In the genomic region with DNA sequence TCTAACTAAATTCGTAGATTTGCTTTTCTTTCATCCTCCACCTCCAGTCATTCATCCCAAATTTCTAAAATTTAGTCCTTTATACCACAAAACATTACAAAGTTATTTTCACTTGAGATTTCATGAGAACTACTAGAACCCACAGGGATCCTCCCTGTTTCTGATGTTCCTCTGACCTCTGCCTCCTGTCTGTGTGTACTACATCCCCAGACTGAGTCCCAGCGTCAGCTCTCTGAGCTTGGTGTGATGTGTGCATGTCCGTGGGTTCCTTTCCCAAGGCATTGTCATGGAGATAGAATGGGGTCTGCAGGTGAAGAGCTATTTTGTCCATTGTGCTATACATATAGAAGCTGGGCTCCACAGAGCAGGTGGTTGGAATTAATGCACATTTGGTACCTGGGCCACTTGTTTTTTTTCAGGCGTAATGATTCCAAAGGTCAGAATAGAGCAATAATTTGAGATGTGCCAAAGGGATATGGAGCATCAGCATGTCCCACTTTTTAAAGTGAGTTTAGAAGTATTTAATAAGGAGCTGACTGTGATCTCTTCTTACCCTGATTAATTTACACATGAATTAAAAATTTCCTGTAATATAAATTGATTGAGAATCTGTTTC, we compare ENCODE assay signal across 21 cellular contexts.
DNase-seq lines count a peak whose midpoint lies in the region; ATAC-seq, FAIRE-seq and TF ChIP-seq lines count a peak whose summit lies in the region.
"Had no signal": no experiment of that assay in that cellular context is flagged by ENCODE, and none has a peak within 500 bp of the region (broad histone marks: within the 10 kb centered on the region; RNA-seq: fewer than 3 reads in every experiment).

No MANE protein-coding gene starts in this region.

- DNase-seq in D721Med (ENCODE audit: insufficient read length, low spot score): no peak
- peak; percentile 15 for DNase-seq in NCI-H1092 (lab: John Stamatoyannopoulos, UW)
- no peak for DNase-seq in epithelial cell of proximal tubule (ENCODE audit: low read depth)
- DNase-seq in midbrain (lab: John Stamatoyannopoulos, UW): peak; percentile 33
- DNase-seq in middle frontal gyrus (ENCODE audit: extremely low spot score, low spot score): no peak
- DNase-seq in NOMO-1 treated with DMSO at 0.1 percent for 48 hours (lab: John Stamatoyannopoulos, UW; ENCODE audit: unreplicated experiment): no peak
- DNase-seq in HT-29 (ENCODE audit: low spot score): no peak
- DNase-seq: activated naive CD8-positive, alpha-beta T cell treated with anti-CD3 and anti-CD28 coated beads for 36 hours; activated T-cell treated with anti-CD3 and anti-CD28 coated beads, Interleukin-2, amount 50 U/mL, for 72 hours; Caco-2; NCI-H187 treated with DMSO at 0.1 percent for 48 hours; NCI-H446; ovary; PC-9; sigmoid colon; SJCRH30 had no signal

- no peak for FAIRE-seq in D721Med (lab: Jason Lieb, UNC)
- FAIRE-seq: colon, endothelial cell of umbilical vein, frontal cortex had no signal

- H3K4me3 ChIP-seq in epithelial cell of proximal tubule (ENCODE audit: low read depth, low read length): no peak overlapping the region
- H3K4me3 ChIP-seq: ovary, PC-9, sigmoid colon, SJCRH30 had no signal

- TF ChIP-seq CTCF in D721Med (IDR thresholded peaks at IDR 0.05; ENCODE audit: insufficient read depth, missing control alignments) (peak; percentile 5), epithelial cell of proximal tubule (conservative IDR thresholded peaks at IDR 0.05; ENCODE audit: low read depth, low read length) (peak; percentile 12)

- ATAC-seq in GM21390 (IDR thresholded peaks at IDR 0.05; ENCODE audit: unreplicated experiment): no peak
- ATAC-seq: activated CD4-positive, CD25-positive, alpha-beta regulatory T cell treated with anti-CD3 and anti-CD28 coated beads, Interleukin-2, amount 50 U/mL, for 24 hours; activated T-cell treated with anti-CD3 and anti-CD28 coated beads, Interleukin-2, amount 50 U/mL, for 72 hours had no signal

Comparison
In these comparisons a context has a peak if more than half of its experiments do, and no peak if none do; other contexts are left out.
1. DNase-seq: peak in NCI-H1092 (single experiment) and midbrain (single experiment); none in D721Med (single experiment), epithelial cell of proximal tubule (single experiment), middle frontal gyrus (single experiment), NOMO-1 treated with DMSO at 0.1 percent for 48 hours (single experiment) and HT-29 (single experiment).